Comparison of ENCODE assay signal across 11 cellular contexts in the genomic region with DNA sequence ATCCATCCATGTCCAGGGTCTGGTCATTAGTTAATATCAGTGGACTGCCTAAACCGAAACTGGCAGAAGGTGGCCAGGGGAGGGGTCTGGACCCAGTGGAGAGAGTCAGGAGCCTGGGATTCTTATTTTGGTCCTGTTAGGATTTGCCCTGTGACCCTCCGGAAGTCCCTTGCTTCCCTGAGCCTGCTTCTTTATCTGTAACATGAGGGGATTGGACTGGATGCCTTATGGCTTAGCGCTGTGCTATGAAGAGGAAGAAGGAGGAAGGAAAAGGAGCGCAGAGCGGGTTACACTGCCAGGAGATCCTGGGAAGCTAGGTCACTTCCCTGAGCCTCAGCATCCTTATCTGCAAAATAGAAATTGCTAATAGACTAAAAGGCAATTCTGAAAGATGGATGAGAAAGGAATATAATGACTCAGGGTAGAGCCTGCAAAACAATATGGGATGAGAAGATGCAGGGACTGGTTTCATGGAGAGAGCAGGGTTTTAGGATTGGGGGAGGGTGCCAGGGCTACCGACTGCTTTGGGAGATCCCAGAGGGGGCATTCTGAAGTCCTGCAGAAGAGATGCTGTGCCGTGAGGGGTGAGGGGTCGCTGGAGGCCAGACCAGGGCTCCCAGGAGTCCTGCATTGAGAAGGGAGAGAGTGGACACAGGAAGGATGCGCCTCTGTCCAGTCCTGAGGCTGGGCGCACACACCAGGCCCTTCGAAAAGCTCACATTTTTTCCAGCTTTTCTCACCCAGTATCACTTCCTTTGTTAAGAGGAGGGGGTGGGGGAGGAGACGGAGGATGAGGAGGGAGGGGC. TPM values are rescaled to one million over a fixed set of nuclear protein-coding genes. Genes with fewer than 3 reads are reported as not detected.
DNase-seq lines count a peak whose midpoint lies in the region; ATAC-seq and TF ChIP-seq lines count a peak whose summit lies in the region.
"Had no signal": no experiment of that assay in that cellular context is flagged by ENCODE, and none has a peak within 500 bp of the region (broad histone marks: within the 10 kb centered on the region; RNA-seq: fewer than 3 reads in every experiment).

No MANE protein-coding gene starts in this region.

- no peaks in the 10 kb centered on the region for H3K36me3 ChIP-seq in HCT116 (ENCODE audit: control insufficient read depth in 1 of 2, insufficient read depth in 2 of 2, low read length in 2 of 2)

- H3K4me1 ChIP-seq in HCT116 (ENCODE audit: control insufficient read depth in 1 of 2, insufficient read depth in 2 of 2, low read length in 2 of 2) = peaks cover 25 to 58% of the 10 kb centered on the region in 2 experiments; a peak in 3 of 4 replicates

- peaks cover 67% of the 10 kb centered on the region for H3K4me1 Mint-ChIP-seq in nephron

- peak overlapping the region; percentile 77 to 83 (median 82) for H3K4me3 Mint-ChIP-seq in nephron
- H3K4me3 Mint-ChIP-seq: central memory CD8-positive, alpha-beta T cell had no signal

- peaks cover 35% of the 10 kb centered on the region for H3K27me3 Mint-ChIP-seq in nephron (ENCODE audit: low read depth)

- H3K9ac ChIP-seq in HCT116 (ENCODE audit: low read length) = peak overlapping the region; percentile 60; the same call in 1 of the 2 replicates

- no TSS peak for BruUV-seq in HCT116 (replicated peaks; lab: Mats Ljungman, UMichigan)

- no peaks in the 10 kb centered on the region for H3K9me2 ChIP-seq in HCT116 (ENCODE audit: insufficient read depth)

- H3K4me3 ChIP-seq in AG04449 (ENCODE audit: low read depth, low read length) = peak overlapping the region; percentile 57
- H3K4me3 ChIP-seq in HCT116 (replicated peaks in 1 of 2; ENCODE audit: low read depth in 1 of 2, low read length in 2 of 2) = peak overlapping the region; percentile 56 to 64
- peak overlapping the region; percentile 64 for H3K4me3 ChIP-seq in coronary artery

- ATAC-seq in HCT116 (peak; percentile 3; the same call in 1 of the 2 replicates), HG03196 (IDR thresholded peaks at IDR 0.05; ENCODE audit: unreplicated experiment) (no peak)

- H3K9me3 ChIP-seq in HCT116 (ENCODE audit: control insufficient read depth in 1 of 2, insufficient read depth in 1 of 2, low read depth in 1 of 2, low read length in 2 of 2) = no peaks in the 10 kb centered on the region

- no peak for DNase-seq in AG04449 (ENCODE audit: low read depth, low spot score)
- DNase-seq in HCT116 (ENCODE audit: low read depth, low spot score) = no peak
- DNase-seq in coronary artery (ENCODE audit: low spot score) = peak; percentile 43
- DNase-seq in DMS153 (lab: John Stamatoyannopoulos, UW) = no peak
- DNase-seq in NCI-H146 treated with DMSO at 0.1 percent for 48 hours (lab: John Stamatoyannopoulos, UW; ENCODE audit: unreplicated experiment) = no peak
- no peak for DNase-seq in activated naive CD4-positive, alpha-beta T cell treated with anti-CD3 and anti-CD28 coated beads, Interleukin-2, amount 50 U/mL, for 16 hours
- DNase-seq: SHP77 treated with DMSO at 0.1 percent for 48 hours had no signal

- POLR2A ChIA-PET in AG04449 (lab: Yijun Ruan, JAX) = interaction anchor here (0.9 to 1.2 kb wide), 3 partner anchors 9 to 84 kb away, joined by 3 to 4 read pairs (median 4); no protein-coding TSS in a partner anchor
- POLR2A ChIA-PET in HCT116 (lab: Charles Lee) = no interaction called here

- peak overlapping the region; percentile 94 for H2AFZ ChIP-seq in HCT116 (ENCODE audit: low read depth, low read length, poor library complexity, severe bottlenecking)

- CTCF ChIA-PET in AG04449 (lab: Yijun Ruan, JAX) = interaction anchor here (0.9 to 19.6 kb wide), 30 partner anchors 10 to 142 kb away, joined by 3 to 594 read pairs (median 4); partner anchors contain the start of genes CHIT1 and MYBPH
- CTCF ChIA-PET in HCT116 (lab: Charles Lee) = interaction anchor here (0.9 to 4.5 kb wide), 15 partner anchors 9 to 140 kb away, joined by 3 to 58 read pairs (median 4); no protein-coding TSS in a partner anchor

- peaks cover 7% of the 10 kb centered on the region; the same call in 1 of the 2 replicates for H3K27me3 ChIP-seq in HCT116 (ENCODE audit: insufficient read depth, low read length)

- RAD21 ChIA-PET in HCT116 (lab: Charles Lee; ENCODE audit: low non-redundant PET in 1 of 2, low total read pairs in 2 of 2, uncharacterized antibody in 2 of 2, unreplicated experiment in 2 of 2) = interaction anchor here (0.7 to 1.7 kb wide), 6 partner anchors 9 to 94 kb away, joined by 3 to 9 read pairs (median 4); no protein-coding TSS in a partner anchor

- H3K79me2 ChIP-seq in HCT116 (ENCODE audit: insufficient read depth, low read length) = no peaks in the 10 kb centered on the region

- no peaks in the 10 kb centered on the region for H3K9me3 Mint-ChIP-seq in nephron
- H3K9me3 Mint-ChIP-seq: central memory CD8-positive, alpha-beta T cell had no signal

- H3K27ac ChIP-seq in HCT116 (ENCODE audit: low read depth, low read length) = no peak overlapping the region; the same call in 1 of the 2 replicates
- no peak overlapping the region for H3K27ac ChIP-seq in coronary artery

- H4K20me1 ChIP-seq in HCT116 (ENCODE audit: insufficient read depth) = no peaks in the 10 kb centered on the region

- TF ChIP-seq CTCF in AG04449 (IDR thresholded peaks at IDR 0.05; ENCODE audit: insufficient read depth, low read length, missing control alignments) (no peak), HCT116 (IDR thresholded peaks at IDR 0.05 in 2 of 3, conservative IDR thresholded peaks at IDR 0.05 in 1 of 3; ENCODE audit: borderline replicate concordance in 1 of 3, insufficient read depth in 1 of 3, low read depth in 2 of 3, low read length in 2 of 3) (no peak), coronary artery (IDR thresholded peaks at IDR 0.05) (no peak), nephron (IDR thresholded peaks at IDR 0.05; ENCODE audit: unreplicated experiment in 3 of 3) (no peak)

- intact Hi-C loops in HCT116 (cut with micrococcal nuclease) = no loop called here

- peak overlapping the region; percentile 22 to 50 (median 34) for H3K27ac Mint-ChIP-seq in nephron

- H3K4me2 ChIP-seq in HCT116 (ENCODE audit: low read length) = peak overlapping the region; percentile 95

- TF ChIP-seq RAD21 in HCT116 (IDR thresholded peaks at IDR 0.05; ENCODE audit: low read depth) = no peak

- TF ChIP-seq POLR2A in HCT116 (IDR thresholded peaks at IDR 0.05; ENCODE audit: borderline replicate concordance, extremely low read depth, insufficient read depth, insufficient read length) = no peak

- no peaks in the 10 kb centered on the region for H3K36me3 Mint-ChIP-seq in nephron (ENCODE audit: low read depth)

TF ChIP-seq in HCT116, 20 proteins besides CTCF, POLR2A, EP300 and RAD21 (continues in another document):
- TF ChIP-seq CEBPB (IDR thresholded peaks at IDR 0.05; ENCODE audit: low read depth) = no peak
- TF ChIP-seq, protein P1, sequence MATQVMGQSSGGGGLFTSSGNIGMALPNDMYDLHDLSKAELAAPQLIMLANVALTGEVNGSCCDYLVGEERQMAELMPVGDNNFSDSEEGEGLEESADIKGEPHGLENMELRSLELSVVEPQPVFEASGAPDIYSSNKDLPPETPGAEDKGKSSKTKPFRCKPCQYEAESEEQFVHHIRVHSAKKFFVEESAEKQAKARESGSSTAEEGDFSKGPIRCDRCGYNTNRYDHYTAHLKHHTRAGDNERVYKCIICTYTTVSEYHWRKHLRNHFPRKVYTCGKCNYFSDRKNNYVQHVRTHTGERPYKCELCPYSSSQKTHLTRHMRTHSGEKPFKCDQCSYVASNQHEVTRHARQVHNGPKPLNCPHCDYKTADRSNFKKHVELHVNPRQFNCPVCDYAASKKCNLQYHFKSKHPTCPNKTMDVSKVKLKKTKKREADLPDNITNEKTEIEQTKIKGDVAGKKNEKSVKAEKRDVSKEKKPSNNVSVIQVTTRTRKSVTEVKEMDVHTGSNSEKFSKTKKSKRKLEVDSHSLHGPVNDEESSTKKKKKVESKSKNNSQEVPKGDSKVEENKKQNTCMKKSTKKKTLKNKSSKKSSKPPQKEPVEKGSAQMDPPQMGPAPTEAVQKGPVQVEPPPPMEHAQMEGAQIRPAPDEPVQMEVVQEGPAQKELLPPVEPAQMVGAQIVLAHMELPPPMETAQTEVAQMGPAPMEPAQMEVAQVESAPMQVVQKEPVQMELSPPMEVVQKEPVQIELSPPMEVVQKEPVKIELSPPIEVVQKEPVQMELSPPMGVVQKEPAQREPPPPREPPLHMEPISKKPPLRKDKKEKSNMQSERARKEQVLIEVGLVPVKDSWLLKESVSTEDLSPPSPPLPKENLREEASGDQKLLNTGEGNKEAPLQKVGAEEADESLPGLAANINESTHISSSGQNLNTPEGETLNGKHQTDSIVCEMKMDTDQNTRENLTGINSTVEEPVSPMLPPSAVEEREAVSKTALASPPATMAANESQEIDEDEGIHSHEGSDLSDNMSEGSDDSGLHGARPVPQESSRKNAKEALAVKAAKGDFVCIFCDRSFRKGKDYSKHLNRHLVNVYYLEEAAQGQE (IDR thresholded peaks at IDR 0.05; ENCODE audit: low read depth) = no peak
- no peak for TF ChIP-seq SRF (IDR thresholded peaks at IDR 0.05; ENCODE audit: low read depth)
- TF ChIP-seq ZBTB33 (IDR thresholded peaks at IDR 0.05; ENCODE audit: extremely low read depth, insufficient replicate concordance, low read length) = no peak
- TF ChIP-seq ZFX (IDR thresholded peaks at IDR 0.05) = no peak
- no peak for TF ChIP-seq ELF1 (IDR thresholded peaks at IDR 0.05; ENCODE audit: borderline replicate concordance, low read depth)

RNA-seq across cellular contexts. Expression of gene ADORA1, which starts 0.5 kb away (rescaled TPM):
- 2.8 TPM for total RNA-seq in HCT116 (2021; ENCODE audit: unreplicated experiment)
- polyA plus RNA-seq in HCT116 (2012) = 1.2 and 1.9 TPM in 2 replicates
- total RNA-seq: pulmonary artery endothelial cell had no signal

RNA-seq across cellular contexts. Expression of gene MYOG, which starts 41.3 kb away (rescaled TPM):
- not detected for total RNA-seq in HCT116 (2021; ENCODE audit: unreplicated experiment)
- polyA plus RNA-seq in HCT116 (2012) = not detected in 2 replicates
- total RNA-seq: pulmonary artery endothelial cell had no signal

RNA-seq across cellular contexts. Expression of gene MYBPH, which starts 48.6 kb away (rescaled TPM):
- total RNA-seq in HCT116 (2021; ENCODE audit: unreplicated experiment) = 0.22 TPM
- polyA plus RNA-seq in HCT116 (2012) = 0.06 and 0.16 TPM in 2 replicates
- total RNA-seq: pulmonary artery endothelial cell had no signal

RNA-seq across cellular contexts. Expression of gene CHI3L1, which starts 59.4 kb away (rescaled TPM):
- total RNA-seq in HCT116 (2021; ENCODE audit: unreplicated experiment) = not detected
- 0.10 and 0.11 TPM in 2 replicates for polyA plus RNA-seq in HCT116 (2012)
- total RNA-seq: pulmonary artery endothelial cell had no signal
